In the genomic region with DNA sequence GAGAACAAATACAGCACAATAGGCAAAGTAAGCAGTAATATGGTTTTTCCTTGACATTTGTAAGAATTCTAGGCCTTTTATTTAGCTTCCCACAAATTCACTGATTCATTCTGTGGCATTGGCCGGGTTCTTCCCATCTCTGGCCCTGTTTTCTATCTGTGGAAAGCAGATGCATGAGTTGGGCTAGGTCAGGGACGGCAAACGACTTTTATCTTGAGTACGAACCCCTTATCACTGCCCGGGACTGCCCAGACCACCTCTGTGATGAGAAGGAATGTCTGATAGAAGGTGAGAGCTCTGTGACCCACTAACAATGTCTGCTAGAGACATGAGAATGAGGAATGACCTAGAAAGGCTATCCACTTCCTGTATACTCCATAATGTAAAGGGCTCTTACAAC, we compare ENCODE assay signal across 1 cellular context.
TF ChIP-seq lines count a peak whose summit lies in the region.

No MANE protein-coding gene starts in this region.

TF ChIP-seq in K562, 482 proteins besides CTCF, POLR2A, EP300 and RAD21 (continued from another document and continues in another):
- no peak for TF ChIP-seq AFF4 (CRISPR knock-in tag; IDR thresholded peaks at IDR 0.05)
- peak; percentile 49; the same call in 1 of the 2 replicates for TF ChIP-seq NFE2 (IDR thresholded peaks at IDR 0.05; ENCODE audit: low read depth)
- no peak for TF ChIP-seq ZKSCAN3 (CRISPR knock-in tag; IDR thresholded peaks at IDR 0.05)
- peak; percentile 97 for TF ChIP-seq TAL1 (IDR thresholded peaks at IDR 0.05)
- no peak for TF ChIP-seq SLC30A9 (CRISPR knock-in tag; IDR thresholded peaks at IDR 0.05)
- TF ChIP-seq STAG1 (CRISPR knock-in tag; IDR thresholded peaks at IDR 0.05; ENCODE audit: borderline replicate concordance), result no peak
- no peak for TF ChIP-seq SIN3A (IDR thresholded peaks at IDR 0.05; ENCODE audit: borderline replicate concordance in 2 of 2, control insufficient read depth in 1 of 2, low read depth in 2 of 2, low read length in 2 of 2)
- peak; percentile 35; the same call in 1 of the 2 replicates for TF ChIP-seq NR2C1 (IDR thresholded peaks at IDR 0.05)
- TF ChIP-seq NR2C1 (tag; IDR thresholded peaks at IDR 0.05), result peak; percentile 44; the same call in 1 of the 2 replicates
- TF ChIP-seq UBTF (IDR thresholded peaks at IDR 0.05; ENCODE audit: borderline replicate concordance in 1 of 2, low read depth in 2 of 2, low read length in 2 of 2), result no peak
- TF ChIP-seq, protein P1, sequence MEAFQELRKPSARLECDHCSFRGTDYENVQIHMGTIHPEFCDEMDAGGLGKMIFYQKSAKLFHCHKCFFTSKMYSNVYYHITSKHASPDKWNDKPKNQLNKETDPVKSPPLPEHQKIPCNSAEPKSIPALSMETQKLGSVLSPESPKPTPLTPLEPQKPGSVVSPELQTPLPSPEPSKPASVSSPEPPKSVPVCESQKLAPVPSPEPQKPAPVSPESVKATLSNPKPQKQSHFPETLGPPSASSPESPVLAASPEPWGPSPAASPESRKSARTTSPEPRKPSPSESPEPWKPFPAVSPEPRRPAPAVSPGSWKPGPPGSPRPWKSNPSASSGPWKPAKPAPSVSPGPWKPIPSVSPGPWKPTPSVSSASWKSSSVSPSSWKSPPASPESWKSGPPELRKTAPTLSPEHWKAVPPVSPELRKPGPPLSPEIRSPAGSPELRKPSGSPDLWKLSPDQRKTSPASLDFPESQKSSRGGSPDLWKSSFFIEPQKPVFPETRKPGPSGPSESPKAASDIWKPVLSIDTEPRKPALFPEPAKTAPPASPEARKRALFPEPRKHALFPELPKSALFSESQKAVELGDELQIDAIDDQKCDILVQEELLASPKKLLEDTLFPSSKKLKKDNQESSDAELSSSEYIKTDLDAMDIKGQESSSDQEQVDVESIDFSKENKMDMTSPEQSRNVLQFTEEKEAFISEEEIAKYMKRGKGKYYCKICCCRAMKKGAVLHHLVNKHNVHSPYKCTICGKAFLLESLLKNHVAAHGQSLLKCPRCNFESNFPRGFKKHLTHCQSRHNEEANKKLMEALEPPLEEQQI (IDR thresholded peaks at IDR 0.05), result peak; percentile 60; the same call in 1 of the 2 replicates
- no peak for TF ChIP-seq FUS (optimal IDR thresholded peaks at IDR 0.05; ENCODE audit: low read depth, low read length)
- TF ChIP-seq IRF2 (CRISPR knock-in tag; IDR thresholded peaks at IDR 0.05), result no peak
- peak; percentile 83 for TF ChIP-seq PHB2 (IDR thresholded peaks at IDR 0.05; ENCODE audit: low read depth)
- TF ChIP-seq, protein P2, sequence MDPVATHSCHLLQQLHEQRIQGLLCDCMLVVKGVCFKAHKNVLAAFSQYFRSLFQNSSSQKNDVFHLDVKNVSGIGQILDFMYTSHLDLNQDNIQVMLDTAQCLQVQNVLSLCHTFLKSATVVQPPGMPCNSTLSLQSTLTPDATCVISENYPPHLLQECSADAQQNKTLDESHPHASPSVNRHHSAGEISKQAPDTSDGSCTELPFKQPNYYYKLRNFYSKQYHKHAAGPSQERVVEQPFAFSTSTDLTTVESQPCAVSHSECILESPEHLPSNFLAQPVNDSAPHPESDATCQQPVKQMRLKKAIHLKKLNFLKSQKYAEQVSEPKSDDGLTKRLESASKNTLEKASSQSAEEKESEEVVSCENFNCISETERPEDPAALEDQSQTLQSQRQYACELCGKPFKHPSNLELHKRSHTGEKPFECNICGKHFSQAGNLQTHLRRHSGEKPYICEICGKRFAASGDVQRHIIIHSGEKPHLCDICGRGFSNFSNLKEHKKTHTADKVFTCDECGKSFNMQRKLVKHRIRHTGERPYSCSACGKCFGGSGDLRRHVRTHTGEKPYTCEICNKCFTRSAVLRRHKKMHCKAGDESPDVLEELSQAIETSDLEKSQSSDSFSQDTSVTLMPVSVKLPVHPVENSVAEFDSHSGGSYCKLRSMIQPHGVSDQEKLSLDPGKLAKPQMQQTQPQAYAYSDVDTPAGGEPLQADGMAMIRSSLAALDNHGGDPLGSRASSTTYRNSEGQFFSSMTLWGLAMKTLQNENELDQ (CRISPR knock-in tag; IDR thresholded peaks at IDR 0.05; ENCODE audit: borderline replicate concordance), result no peak
- TF ChIP-seq, protein P3, sequence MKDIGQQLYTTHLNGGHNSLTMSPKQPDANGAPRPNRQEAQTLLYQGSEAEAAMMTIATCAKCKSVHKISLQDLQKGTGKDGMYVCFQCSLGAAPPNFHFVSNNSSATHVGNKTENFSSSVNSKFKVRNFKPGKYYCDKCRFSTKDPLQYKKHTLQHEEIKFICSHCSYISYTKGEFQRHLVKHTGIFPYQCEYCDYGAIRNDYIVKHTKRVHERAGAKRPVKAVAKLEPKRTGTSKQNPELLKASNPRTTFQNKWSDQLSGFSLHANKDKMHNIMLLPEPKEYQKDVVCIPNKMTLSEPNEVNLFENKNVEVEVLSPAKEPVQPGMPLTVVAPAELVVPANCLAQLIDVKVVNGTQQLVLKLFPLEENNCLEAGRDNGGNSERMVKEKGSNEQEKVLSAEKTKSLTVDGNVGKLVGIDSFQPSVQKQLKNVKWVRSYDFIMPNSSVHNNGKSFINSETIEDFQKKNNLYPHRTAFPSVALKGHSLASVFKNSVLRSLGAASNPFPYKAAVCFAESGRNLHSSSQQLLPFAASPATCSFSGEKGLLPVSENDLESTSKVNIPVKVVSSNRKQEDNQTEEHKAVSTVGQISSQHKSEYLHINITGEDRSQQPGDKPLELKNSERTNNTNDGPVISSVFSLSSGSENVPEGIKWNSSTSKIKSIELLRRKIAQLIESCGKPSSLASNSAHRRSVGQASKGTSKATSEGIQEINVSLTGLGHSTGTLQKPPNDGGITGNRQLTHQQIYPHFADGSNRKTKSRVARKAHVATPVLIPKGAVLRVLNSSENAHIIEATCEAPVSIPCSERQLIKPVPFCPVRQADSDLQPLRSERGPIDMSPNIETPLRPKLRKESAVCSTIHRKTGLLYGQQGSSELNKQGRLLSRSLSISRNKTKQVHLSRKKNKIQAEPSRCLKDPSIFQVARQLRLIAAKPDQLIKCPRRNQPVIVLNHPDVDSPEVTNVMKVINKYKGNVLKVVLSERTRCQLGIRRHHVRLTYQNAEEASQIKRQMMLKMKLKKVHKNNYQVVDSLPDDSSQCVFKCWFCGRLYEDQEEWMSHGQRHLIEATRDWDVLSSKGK (CRISPR knock-in tag; IDR thresholded peaks at IDR 0.05), result no peak
- TF ChIP-seq NR2C2 (CRISPR knock-in tag; IDR thresholded peaks at IDR 0.05), result no peak
- TF ChIP-seq NR2C2 (tag; IDR thresholded peaks at IDR 0.05), result no peak
- TF ChIP-seq SMARCC2 (IDR thresholded peaks at IDR 0.05; ENCODE audit: low read depth), result peak; percentile 91
- no peak for TF ChIP-seq NFATC3 (IDR thresholded peaks at IDR 0.05)
- no peak for TF ChIP-seq ZNF134 (CRISPR knock-in tag; conservative IDR thresholded peaks at IDR 0.05)
- peak; percentile 32; the same call in 1 of the 2 replicates for TF ChIP-seq SPI1 (IDR thresholded peaks at IDR 0.05; ENCODE audit: borderline replicate concordance, low read depth, low read length)
- no peak for TF ChIP-seq FOXA1 (IDR thresholded peaks at IDR 0.05; ENCODE audit: borderline replicate concordance)
- TF ChIP-seq ARID3A (IDR thresholded peaks at IDR 0.05; ENCODE audit: borderline replicate concordance, low read depth, low read length), result peak; percentile 59; the same call in 1 of the 2 replicates
- no peak for TF ChIP-seq SRSF7 (optimal IDR thresholded peaks at IDR 0.05; ENCODE audit: low read depth, low read length)
- no peak for TF ChIP-seq CBX5 (IDR thresholded peaks at IDR 0.05; ENCODE audit: borderline replicate concordance, low read depth)
- TF ChIP-seq RAD51 (IDR thresholded peaks at IDR 0.05; ENCODE audit: borderline replicate concordance, low read depth), result no peak; the same call in 1 of the 2 replicates
- TF ChIP-seq ZNF354B (CRISPR knock-in tag; IDR thresholded peaks at IDR 0.05), result no peak
- no peak for TF ChIP-seq MITF (IDR thresholded peaks at IDR 0.05)
- no peak for TF ChIP-seq NONO (IDR thresholded peaks at IDR 0.05; ENCODE audit: low read depth in 2 of 2, low read length in 1 of 2)
- peak; percentile 98 for TF ChIP-seq ARID1B (IDR thresholded peaks at IDR 0.05)
- no peak for TF ChIP-seq ZNF436 (CRISPR knock-in tag; IDR thresholded peaks at IDR 0.05)
- TF ChIP-seq, protein P4, sequence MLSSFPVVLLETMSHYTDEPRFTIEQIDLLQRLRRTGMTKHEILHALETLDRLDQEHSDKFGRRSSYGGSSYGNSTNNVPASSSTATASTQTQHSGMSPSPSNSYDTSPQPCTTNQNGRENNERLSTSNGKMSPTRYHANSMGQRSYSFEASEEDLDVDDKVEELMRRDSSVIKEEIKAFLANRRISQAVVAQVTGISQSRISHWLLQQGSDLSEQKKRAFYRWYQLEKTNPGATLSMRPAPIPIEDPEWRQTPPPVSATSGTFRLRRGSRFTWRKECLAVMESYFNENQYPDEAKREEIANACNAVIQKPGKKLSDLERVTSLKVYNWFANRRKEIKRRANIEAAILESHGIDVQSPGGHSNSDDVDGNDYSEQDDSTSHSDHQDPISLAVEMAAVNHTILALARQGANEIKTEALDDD (IDR thresholded peaks at IDR 0.05), result no peak
